1 cellular context compared by ENCODE assay signal in the genomic region with DNA sequence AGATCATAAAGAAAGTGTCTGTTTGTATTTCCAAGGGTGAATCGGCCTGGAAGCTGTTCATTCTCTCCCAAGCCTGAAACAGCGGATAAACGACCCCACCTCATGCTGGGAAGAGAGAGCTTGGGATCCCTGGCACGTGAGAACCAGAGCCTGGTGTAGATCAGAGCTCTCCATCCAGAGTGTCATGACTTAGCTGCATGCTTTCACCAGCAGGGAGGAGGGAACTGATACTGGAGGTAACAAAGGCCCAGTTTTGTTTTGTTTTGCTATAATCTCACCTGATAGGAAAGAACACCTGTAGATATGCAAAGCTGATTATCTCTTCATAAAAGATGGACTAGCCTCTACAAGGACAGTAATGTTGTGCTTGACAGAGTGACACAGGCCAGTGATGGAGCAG.
TF ChIP-seq lines count a peak whose summit lies in the region.

No MANE protein-coding gene starts in this region.

TF ChIP-seq in H1, 55 proteins besides CTCF, POLR2A, EP300 and RAD21 (continued from another document):
- TF ChIP-seq HDAC2 (IDR thresholded peaks at IDR 0.05; ENCODE audit: borderline replicate concordance in 1 of 2, low read depth in 2 of 2, low read length in 2 of 2) (no peak), CHD2 (IDR thresholded peaks at IDR 0.05; ENCODE audit: low read length) (no peak), HDAC6 (IDR thresholded peaks at IDR 0.05; ENCODE audit: low read depth, low read length) (no peak), NRF1 (IDR thresholded peaks at IDR 0.05; ENCODE audit: low read depth, low read length) (no peak), CHD1 (IDR thresholded peaks at IDR 0.05; ENCODE audit: low read depth, low read length) (no peak), BCL11A (IDR thresholded peaks at IDR 0.05; ENCODE audit: low read depth in 2 of 2, low read length in 2 of 2) (no peak), SP1 (IDR thresholded peaks at IDR 0.05; ENCODE audit: low read depth, low read length) (no peak), ZNF274 (IDR thresholded peaks at IDR 0.05; ENCODE audit: borderline replicate concordance, extremely low read depth, low read length) (no peak)
- TF ChIP-seq, protein P1, sequence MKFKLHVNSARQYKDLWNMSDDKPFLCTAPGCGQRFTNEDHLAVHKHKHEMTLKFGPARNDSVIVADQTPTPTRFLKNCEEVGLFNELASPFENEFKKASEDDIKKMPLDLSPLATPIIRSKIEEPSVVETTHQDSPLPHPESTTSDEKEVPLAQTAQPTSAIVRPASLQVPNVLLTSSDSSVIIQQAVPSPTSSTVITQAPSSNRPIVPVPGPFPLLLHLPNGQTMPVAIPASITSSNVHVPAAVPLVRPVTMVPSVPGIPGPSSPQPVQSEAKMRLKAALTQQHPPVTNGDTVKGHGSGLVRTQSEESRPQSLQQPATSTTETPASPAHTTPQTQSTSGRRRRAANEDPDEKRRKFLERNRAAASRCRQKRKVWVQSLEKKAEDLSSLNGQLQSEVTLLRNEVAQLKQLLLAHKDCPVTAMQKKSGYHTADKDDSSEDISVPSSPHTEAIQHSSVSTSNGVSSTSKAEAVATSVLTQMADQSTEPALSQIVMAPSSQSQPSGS (IDR thresholded peaks at IDR 0.05; ENCODE audit: low read length), result no peak
- TF ChIP-seq, protein P2, sequence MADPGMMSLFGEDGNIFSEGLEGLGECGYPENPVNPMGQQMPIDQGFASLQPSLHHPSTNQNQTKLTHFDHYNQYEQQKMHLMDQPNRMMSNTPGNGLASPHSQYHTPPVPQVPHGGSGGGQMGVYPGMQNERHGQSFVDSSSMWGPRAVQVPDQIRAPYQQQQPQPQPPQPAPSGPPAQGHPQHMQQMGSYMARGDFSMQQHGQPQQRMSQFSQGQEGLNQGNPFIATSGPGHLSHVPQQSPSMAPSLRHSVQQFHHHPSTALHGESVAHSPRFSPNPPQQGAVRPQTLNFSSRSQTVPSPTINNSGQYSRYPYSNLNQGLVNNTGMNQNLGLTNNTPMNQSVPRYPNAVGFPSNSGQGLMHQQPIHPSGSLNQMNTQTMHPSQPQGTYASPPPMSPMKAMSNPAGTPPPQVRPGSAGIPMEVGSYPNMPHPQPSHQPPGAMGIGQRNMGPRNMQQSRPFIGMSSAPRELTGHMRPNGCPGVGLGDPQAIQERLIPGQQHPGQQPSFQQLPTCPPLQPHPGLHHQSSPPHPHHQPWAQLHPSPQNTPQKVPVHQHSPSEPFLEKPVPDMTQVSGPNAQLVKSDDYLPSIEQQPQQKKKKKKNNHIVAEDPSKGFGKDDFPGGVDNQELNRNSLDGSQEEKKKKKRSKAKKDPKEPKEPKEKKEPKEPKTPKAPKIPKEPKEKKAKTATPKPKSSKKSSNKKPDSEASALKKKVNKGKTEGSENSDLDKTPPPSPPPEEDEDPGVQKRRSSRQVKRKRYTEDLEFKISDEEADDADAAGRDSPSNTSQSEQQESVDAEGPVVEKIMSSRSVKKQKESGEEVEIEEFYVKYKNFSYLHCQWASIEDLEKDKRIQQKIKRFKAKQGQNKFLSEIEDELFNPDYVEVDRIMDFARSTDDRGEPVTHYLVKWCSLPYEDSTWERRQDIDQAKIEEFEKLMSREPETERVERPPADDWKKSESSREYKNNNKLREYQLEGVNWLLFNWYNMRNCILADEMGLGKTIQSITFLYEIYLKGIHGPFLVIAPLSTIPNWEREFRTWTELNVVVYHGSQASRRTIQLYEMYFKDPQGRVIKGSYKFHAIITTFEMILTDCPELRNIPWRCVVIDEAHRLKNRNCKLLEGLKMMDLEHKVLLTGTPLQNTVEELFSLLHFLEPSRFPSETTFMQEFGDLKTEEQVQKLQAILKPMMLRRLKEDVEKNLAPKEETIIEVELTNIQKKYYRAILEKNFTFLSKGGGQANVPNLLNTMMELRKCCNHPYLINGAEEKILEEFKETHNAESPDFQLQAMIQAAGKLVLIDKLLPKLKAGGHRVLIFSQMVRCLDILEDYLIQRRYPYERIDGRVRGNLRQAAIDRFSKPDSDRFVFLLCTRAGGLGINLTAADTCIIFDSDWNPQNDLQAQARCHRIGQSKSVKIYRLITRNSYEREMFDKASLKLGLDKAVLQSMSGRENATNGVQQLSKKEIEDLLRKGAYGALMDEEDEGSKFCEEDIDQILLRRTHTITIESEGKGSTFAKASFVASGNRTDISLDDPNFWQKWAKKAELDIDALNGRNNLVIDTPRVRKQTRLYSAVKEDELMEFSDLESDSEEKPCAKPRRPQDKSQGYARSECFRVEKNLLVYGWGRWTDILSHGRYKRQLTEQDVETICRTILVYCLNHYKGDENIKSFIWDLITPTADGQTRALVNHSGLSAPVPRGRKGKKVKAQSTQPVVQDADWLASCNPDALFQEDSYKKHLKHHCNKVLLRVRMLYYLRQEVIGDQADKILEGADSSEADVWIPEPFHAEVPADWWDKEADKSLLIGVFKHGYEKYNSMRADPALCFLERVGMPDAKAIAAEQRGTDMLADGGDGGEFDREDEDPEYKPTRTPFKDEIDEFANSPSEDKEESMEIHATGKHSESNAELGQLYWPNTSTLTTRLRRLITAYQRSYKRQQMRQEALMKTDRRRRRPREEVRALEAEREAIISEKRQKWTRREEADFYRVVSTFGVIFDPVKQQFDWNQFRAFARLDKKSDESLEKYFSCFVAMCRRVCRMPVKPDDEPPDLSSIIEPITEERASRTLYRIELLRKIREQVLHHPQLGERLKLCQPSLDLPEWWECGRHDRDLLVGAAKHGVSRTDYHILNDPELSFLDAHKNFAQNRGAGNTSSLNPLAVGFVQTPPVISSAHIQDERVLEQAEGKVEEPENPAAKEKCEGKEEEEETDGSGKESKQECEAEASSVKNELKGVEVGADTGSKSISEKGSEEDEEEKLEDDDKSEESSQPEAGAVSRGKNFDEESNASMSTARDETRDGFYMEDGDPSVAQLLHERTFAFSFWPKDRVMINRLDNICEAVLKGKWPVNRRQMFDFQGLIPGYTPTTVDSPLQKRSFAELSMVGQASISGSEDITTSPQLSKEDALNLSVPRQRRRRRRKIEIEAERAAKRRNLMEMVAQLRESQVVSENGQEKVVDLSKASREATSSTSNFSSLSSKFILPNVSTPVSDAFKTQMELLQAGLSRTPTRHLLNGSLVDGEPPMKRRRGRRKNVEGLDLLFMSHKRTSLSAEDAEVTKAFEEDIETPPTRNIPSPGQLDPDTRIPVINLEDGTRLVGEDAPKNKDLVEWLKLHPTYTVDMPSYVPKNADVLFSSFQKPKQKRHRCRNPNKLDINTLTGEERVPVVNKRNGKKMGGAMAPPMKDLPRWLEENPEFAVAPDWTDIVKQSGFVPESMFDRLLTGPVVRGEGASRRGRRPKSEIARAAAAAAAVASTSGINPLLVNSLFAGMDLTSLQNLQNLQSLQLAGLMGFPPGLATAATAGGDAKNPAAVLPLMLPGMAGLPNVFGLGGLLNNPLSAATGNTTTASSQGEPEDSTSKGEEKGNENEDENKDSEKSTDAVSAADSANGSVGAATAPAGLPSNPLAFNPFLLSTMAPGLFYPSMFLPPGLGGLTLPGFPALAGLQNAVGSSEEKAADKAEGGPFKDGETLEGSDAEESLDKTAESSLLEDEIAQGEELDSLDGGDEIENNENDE (IDR thresholded peaks at IDR 0.05; ENCODE audit: insufficient replicate concordance, low read length), result no peak
- TF ChIP-seq, protein P3, sequence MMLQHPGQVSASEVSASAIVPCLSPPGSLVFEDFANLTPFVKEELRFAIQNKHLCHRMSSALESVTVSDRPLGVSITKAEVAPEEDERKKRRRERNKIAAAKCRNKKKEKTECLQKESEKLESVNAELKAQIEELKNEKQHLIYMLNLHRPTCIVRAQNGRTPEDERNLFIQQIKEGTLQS (IDR thresholded peaks at IDR 0.05; ENCODE audit: insufficient read depth, low read depth, low read length), result no peak
- TF ChIP-seq, protein P4, sequence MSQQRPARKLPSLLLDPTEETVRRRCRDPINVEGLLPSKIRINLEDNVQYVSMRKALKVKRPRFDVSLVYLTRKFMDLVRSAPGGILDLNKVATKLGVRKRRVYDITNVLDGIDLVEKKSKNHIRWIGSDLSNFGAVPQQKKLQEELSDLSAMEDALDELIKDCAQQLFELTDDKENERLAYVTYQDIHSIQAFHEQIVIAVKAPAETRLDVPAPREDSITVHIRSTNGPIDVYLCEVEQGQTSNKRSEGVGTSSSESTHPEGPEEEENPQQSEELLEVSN (IDR thresholded peaks at IDR 0.05), result no peak
